19 cellular contexts compared by ENCODE assay signal in the genomic region with DNA sequence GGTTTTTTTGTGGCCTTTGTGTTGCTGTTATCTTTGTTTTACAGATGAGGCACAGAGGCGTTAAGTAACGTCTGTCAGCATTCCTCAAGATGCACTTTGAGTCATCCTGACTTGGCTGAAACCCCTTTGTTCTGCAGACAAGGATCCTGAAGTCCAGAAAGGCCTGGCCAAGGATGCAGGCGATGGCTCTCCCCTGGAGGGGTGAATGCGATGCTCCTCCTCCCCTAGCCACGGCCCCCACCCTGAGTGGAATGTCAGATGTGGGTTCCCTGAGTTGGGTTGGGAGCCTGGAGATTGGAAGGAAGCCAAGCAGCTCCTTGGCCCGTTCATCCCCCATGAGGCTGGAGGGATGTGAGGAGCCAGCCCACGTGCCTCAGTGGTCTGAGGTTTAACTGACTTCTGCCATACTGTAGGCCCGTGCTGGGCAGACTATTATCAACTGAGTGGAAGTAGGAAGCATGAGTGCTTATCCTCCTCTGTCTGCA. TPM values are rescaled to one million over a fixed set of nuclear protein-coding genes. Genes with fewer than 3 reads are reported as not detected.
A peak's percentile ranks its signal among the peaks of the same experiment; 100 is the strongest.
DNase-seq lines count a peak whose midpoint lies in the region; ATAC-seq and TF ChIP-seq lines count a peak whose summit lies in the region.
"Had no signal": no experiment of that assay in that cellular context is flagged by ENCODE, and none has a peak within 500 bp of the region (broad histone marks: within the 10 kb centered on the region; RNA-seq: fewer than 3 reads in every experiment).

No MANE protein-coding gene starts in this region.

- H3K4me1 ChIP-seq in NT2/D1 (ENCODE audit: insufficient read depth, insufficient read length) (peaks cover 19% of the 10 kb centered on the region), endodermal cell (ENCODE audit: control insufficient read depth, insufficient read depth, low read length) (peaks cover 8% of the 10 kb centered on the region), transverse colon (no peaks in the 10 kb centered on the region)
- H3K4me1 ChIP-seq: ascending aorta, vagina had no signal

- POLR2A ChIA-PET in naive thymus-derived CD8-positive, alpha-beta T cell (lab: Charles Lee), result no interaction called here

- peaks cover 21% of the 10 kb centered on the region for H3K9me3 Mint-ChIP-seq in endodermal cell
- H3K9me3 Mint-ChIP-seq in naive thymus-derived CD8-positive, alpha-beta T cell, result peaks cover 0 to 2% (median 0%) of the 10 kb centered on the region in 9 donors
- H3K9me3 Mint-ChIP-seq: neural crest cell had no signal

- 74 to 90% methylated on average over 2 to 8 of the region's 8 CpGs for WGBS in endodermal cell (ENCODE audit: insufficient coverage in 1 of 2, insufficient read length in 1 of 2), 2 experiments
- WGBS in transverse colon (ENCODE audit: low coverage in 1 of 2), 2 donors, result 75% methylated on average over 8 of the region's 8 CpGs; no CpG with 5 or more reads in 1 of the 2 donors

- no peak for TF ChIP-seq POLR2A in transverse colon (IDR thresholded peaks at IDR 0.05)

- H3K9me3 ChIP-seq in NT2/D1 (ENCODE audit: insufficient read depth, low read length) (peaks cover 27% of the 10 kb centered on the region), endodermal cell (ENCODE audit: control insufficient read depth, low read length) (peaks cover 28% of the 10 kb centered on the region), transverse colon (no peaks in the 10 kb centered on the region)
- H3K9me3 ChIP-seq: ascending aorta, vagina had no signal

- DNase-seq in CMK (ENCODE audit: low read depth), result peak; percentile 39
- peak; percentile 85 for DNase-seq in NT2/D1 (ENCODE audit: low read depth, low spot score)
- peak; percentile 74 for DNase-seq in endodermal cell
- peak; percentile 61 for DNase-seq in islet precursor cell
- DNase-seq in NCI-H2107 treated with DMSO at 0.1 percent for 48 hours (lab: John Stamatoyannopoulos, UW; ENCODE audit: unreplicated experiment), result no peak
- DNase-seq in transverse colon, result no peak
- DNase-seq in NCI-H2196 treated with DMSO at 0.1 percent for 48 hours (lab: John Stamatoyannopoulos, UW; ENCODE audit: unreplicated experiment), result no peak
- DNase-seq in naive thymus-derived CD8-positive, alpha-beta T cell, result no peak
- DNase-seq: activated gamma-delta T cell treated with Interleukin-2 at 50 U/mL for 16 hours; COR-L47; NCI-H1694; stimulated activated CD4-positive, alpha-beta T cell treated with anti-CD3 and anti-CD28 coated beads, Interleukin-15, amount 100 ng/mL, for 24 hours; stimulated activated naive CD4-positive, alpha-beta T cell treated with Interleukin-2 at 50 U/mL for 16 hours; T-helper 17 cell had no signal

- H3K9ac ChIP-seq in NT2/D1 (ENCODE audit: insufficient read length, low read depth) (no peak overlapping the region), endodermal cell (ENCODE audit: extremely low read depth, low read length, poor library complexity, severe bottlenecking) (no peak overlapping the region)

- no peak overlapping the region for H3K4me3 Mint-ChIP-seq in endodermal cell
- H3K4me3 Mint-ChIP-seq in naive thymus-derived CD8-positive, alpha-beta T cell, result peak overlapping the region in 1 of 10 donors; percentile 22
- H3K4me3 Mint-ChIP-seq: neural crest cell, T-helper 17 cell had no signal

- TF ChIP-seq CTCF in endodermal cell (conservative IDR thresholded peaks at IDR 0.05) (no peak), transverse colon (IDR thresholded peaks at IDR 0.05) (no peak)

- H3K27ac ChIP-seq in endodermal cell (ENCODE audit: low read depth, low read length) (no peak overlapping the region), transverse colon (no peak overlapping the region)
- H3K27ac ChIP-seq: ascending aorta, coronary artery, vagina had no signal

- peak overlapping the region; percentile 44 for H3K27ac Mint-ChIP-seq in endodermal cell
- peak overlapping the region in 1 of 10 donors; percentile 61 for H3K27ac Mint-ChIP-seq in naive thymus-derived CD8-positive, alpha-beta T cell
- H3K27ac Mint-ChIP-seq: T-helper 17 cell had no signal

- peaks cover 2% of the 10 kb centered on the region for H3K36me3 Mint-ChIP-seq in endodermal cell (ENCODE audit: low read depth)
- no peaks in the 10 kb centered on the region for H3K36me3 Mint-ChIP-seq in naive thymus-derived CD8-positive, alpha-beta T cell

- H3K36me3 ChIP-seq in NT2/D1 (ENCODE audit: insufficient read depth, insufficient read length, low read length), result no peaks in the 10 kb centered on the region
- H3K36me3 ChIP-seq in endodermal cell (ENCODE audit: control insufficient read depth, insufficient read depth, low read length), result no peaks in the 10 kb centered on the region
- no peaks in the 10 kb centered on the region for H3K36me3 ChIP-seq in transverse colon
- H3K36me3 ChIP-seq: vagina had no signal

- ATAC-seq in naive thymus-derived CD8-positive, alpha-beta T cell, result no peak
- ATAC-seq: activated CD4-positive, CD25-positive, alpha-beta regulatory T cell treated with anti-CD3 and anti-CD28 coated beads, Interleukin-2, amount 50 U/mL, for 24 hours; T-helper 17 cell had no signal

- intact Hi-C loops in transverse colon (cut with DNase I; ENCODE audit: low total_unique reads), result no loop called here

- H3K27me3 ChIP-seq in NT2/D1 (ENCODE audit: insufficient read depth, insufficient read length), result no peaks in the 10 kb centered on the region
- H3K27me3 ChIP-seq in endodermal cell (ENCODE audit: control insufficient read depth, insufficient read depth, low read length, poor library complexity, severe bottlenecking), result no peaks in the 10 kb centered on the region
- H3K27me3 ChIP-seq in transverse colon, result no peaks in the 10 kb centered on the region
- H3K27me3 ChIP-seq: ascending aorta, vagina had no signal

- no peak overlapping the region for H3K4me3 ChIP-seq in NT2/D1 (ENCODE audit: insufficient read length, low read depth)
- H3K4me3 ChIP-seq in endodermal cell (ENCODE audit: low read length), result peak overlapping the region; percentile 35
- no peak overlapping the region for H3K4me3 ChIP-seq in transverse colon
- H3K4me3 ChIP-seq: ascending aorta, coronary artery, vagina had no signal

- in situ Hi-C loops in transverse colon (cut with MboI; ENCODE audit: low pct_ligation_motif_present in 1 of 4, low pct_unique_long_range_greater_than_20kb in 1 of 4, low sequenced_read_pairs in 3 of 4), result no loop called here

- H3K4me1 Mint-ChIP-seq in endodermal cell, result peaks cover 21% of the 10 kb centered on the region
- peaks cover 9 to 39% (median 26%) of the 10 kb centered on the region in 4 donors for H3K4me1 Mint-ChIP-seq in naive thymus-derived CD8-positive, alpha-beta T cell

- peaks cover 4% of the 10 kb centered on the region for H3K27me3 Mint-ChIP-seq in endodermal cell (ENCODE audit: insufficient read depth)
- no peaks in the 10 kb centered on the region for H3K27me3 Mint-ChIP-seq in naive thymus-derived CD8-positive, alpha-beta T cell

- no peak for TF ChIP-seq EP300 in transverse colon (IDR thresholded peaks at IDR 0.05; ENCODE audit: low read depth)

RNA-seq across cellular contexts. Expression of a gene that starts 43.3 kb away (rescaled TPM):
- total RNA-seq in endodermal cell (10 to 100 TPM; 12.7 to 14.5 TPM), transverse colon (1 to 10 TPM; 3.2 to 7.8 (median 5.9) TPM)
- polyA plus RNA-seq in endodermal cell (2013, experiment 1 of 2), result 20.4 TPM
- 18.7 TPM for polyA plus RNA-seq in endodermal cell (2013, experiment 2 of 2)
- total RNA-seq in naive thymus-derived CD8-positive, alpha-beta T cell, result 1 to 10 TPM; 5.5 to 5.6 TPM
- 10 to 100 TPM in 1 of 3 donors, 1 to 10 TPM in 2; 6.3 to 10.3 (median 7.3) TPM for polyA plus RNA-seq in naive thymus-derived CD8-positive, alpha-beta T cell

Comparison
In these comparisons a context has a peak if more than half of its experiments do, and no peak if none do; other contexts are left out.
1. DNase-seq: peak in CMK (single experiment), NT2/D1 (single experiment), endodermal cell (single experiment) and islet precursor cell (single experiment); none in NCI-H2107 treated with DMSO at 0.1 percent for 48 hours (single experiment), transverse colon (single experiment), NCI-H2196 treated with DMSO at 0.1 percent for 48 hours (single experiment) and naive thymus-derived CD8-positive, alpha-beta T cell (0 of 10).